26 cellular contexts compared by ENCODE assay signal in genomic region chr20:33065785-33066184, GRCh38. TPM values are rescaled to one million over a fixed set of nuclear protein-coding genes. Genes with fewer than 3 reads are reported as not detected.
"Had no signal": no experiment of that assay in that cellular context is flagged by ENCODE, and none has a peak within 500 bp of the region (broad histone marks: within the 10 kb centered on the region; RNA-seq: fewer than 3 reads in every experiment).

No MANE protein-coding gene starts in this region.

- H3K4me3 ChIP-seq: Peyer's patch, SK-N-MC had no signal

- H3K36me3 ChIP-seq: brain microvascular endothelial cell, Peyer's patch had no signal

- ATAC-seq: activated CD4-positive, alpha-beta T cell treated with anti-CD3 and anti-CD28 coated beads for 36 hours; activated CD8-positive, alpha-beta T cell treated with anti-CD3 and anti-CD28 coated beads for 36 hours; activated T-cell treated with anti-CD3 and anti-CD28 coated beads, Interleukin-2, amount 50 U/mL, for 72 hours had no signal

- H3K4me1 ChIP-seq: Peyer's patch had no signal

- DNase-seq: activated CD4-positive, alpha-beta T cell treated with anti-CD3 and anti-CD28 coated beads for 36 hours; activated CD4-positive, alpha-beta T cell treated with anti-CD3 and anti-CD28 coated beads, Interleukin-2, amount 50 U/mL, for 1 hour; activated CD8-positive, alpha-beta memory T cell treated with anti-CD3 and anti-CD28 coated beads, Interleukin-2, amount 50 U/mL, for 4 hours; activated CD8-positive, alpha-beta T cell treated with anti-CD3 and anti-CD28 coated beads for 36 hours; activated gamma-delta T cell treated with Interleukin-2 at 50 U/mL for 16 hours; activated naive CD4-positive, alpha-beta T cell treated with anti-CD3 and anti-CD28 coated beads, Interleukin-2, amount 10 ng/mL, durations not matched to agents 7 days and 5 days; activated naive CD8-positive, alpha-beta T cell treated with anti-CD3 and anti-CD28 coated beads for 36 hours; activated T-cell treated with anti-CD3 and anti-CD28 coated beads, Interleukin-2, amount 50 U/mL, for 72 hours; brain microvascular endothelial cell; KG1; NCI-H1048; NCI-H146; NCI-H187 treated with DMSO at 0.1 percent for 48 hours; NCI-H2081 treated with DMSO at 0.1 percent for 48 hours; NCI-H446; NCI-H524; Peyer's patch; SHP77 treated with DMSO at 0.1 percent for 48 hours; T-helper 1 cell had no signal

- H3K27ac ChIP-seq: brain microvascular endothelial cell, Peyer's patch, SK-N-MC, VCaP had no signal

- H3K27me3 ChIP-seq: brain microvascular endothelial cell, Peyer's patch had no signal

- H3K9me3 ChIP-seq: Peyer's patch had no signal

RNA-seq across cellular contexts. Expression of gene BPIFB3, which starts 12.1 kb away (rescaled TPM):
- total RNA-seq: activated CD4-positive, alpha-beta T cell treated with anti-CD3 and anti-CD28 coated beads for 36 hours; activated CD8-positive, alpha-beta T cell treated with anti-CD3 and anti-CD28 coated beads for 36 hours; activated naive CD8-positive, alpha-beta T cell treated with anti-CD3 and anti-CD28 coated beads for 36 hours; activated T-cell treated with anti-CD3 and anti-CD28 coated beads, Interleukin-2, amount 50 U/mL, for 72 hours; activated T-helper 2 cell treated with anti-CD3 and anti-CD28 coated beads, Interferon-gamma antibody, Interleukin-2, Interleukin-4, amounts not matched to agents 10 μg/mL and 5 μg/mL and 100 μg/mL, durations not matched to agents 14 hours and 24 hours and 36 hours; LHCN-M2; M059J; Peyer's patch; T-helper 2 cell treated with Interferon-gamma antibody and Interleukin-4, amounts not matched to agents 100 ng/mL and 5 ng/mL, for 36 hours had no signal
- polyA plus RNA-seq: adipose tissue had no signal

RNA-seq across cellular contexts. Expression of gene BPIFB4, which starts 13.7 kb away (rescaled TPM):
- total RNA-seq: activated CD4-positive, alpha-beta T cell treated with anti-CD3 and anti-CD28 coated beads for 36 hours; activated CD8-positive, alpha-beta T cell treated with anti-CD3 and anti-CD28 coated beads for 36 hours; activated naive CD8-positive, alpha-beta T cell treated with anti-CD3 and anti-CD28 coated beads for 36 hours; activated T-cell treated with anti-CD3 and anti-CD28 coated beads, Interleukin-2, amount 50 U/mL, for 72 hours; activated T-helper 2 cell treated with anti-CD3 and anti-CD28 coated beads, Interferon-gamma antibody, Interleukin-2, Interleukin-4, amounts not matched to agents 10 μg/mL and 5 μg/mL and 100 μg/mL, durations not matched to agents 14 hours and 24 hours and 36 hours; LHCN-M2; M059J; Peyer's patch; T-helper 2 cell treated with Interferon-gamma antibody and Interleukin-4, amounts not matched to agents 100 ng/mL and 5 ng/mL, for 36 hours had no signal

RNA-seq across cellular contexts. Expression of gene BPIFB6, which starts 34.3 kb away (rescaled TPM):
- total RNA-seq: activated CD4-positive, alpha-beta T cell treated with anti-CD3 and anti-CD28 coated beads for 36 hours; activated CD8-positive, alpha-beta T cell treated with anti-CD3 and anti-CD28 coated beads for 36 hours; activated naive CD8-positive, alpha-beta T cell treated with anti-CD3 and anti-CD28 coated beads for 36 hours; activated T-cell treated with anti-CD3 and anti-CD28 coated beads, Interleukin-2, amount 50 U/mL, for 72 hours; activated T-helper 2 cell treated with anti-CD3 and anti-CD28 coated beads, Interferon-gamma antibody, Interleukin-2, Interleukin-4, amounts not matched to agents 10 μg/mL and 5 μg/mL and 100 μg/mL, durations not matched to agents 14 hours and 24 hours and 36 hours; LHCN-M2; M059J; Peyer's patch; T-helper 2 cell treated with Interferon-gamma antibody and Interleukin-4, amounts not matched to agents 100 ng/mL and 5 ng/mL, for 36 hours had no signal
- polyA plus RNA-seq: adipose tissue had no signal

RNA-seq across cellular contexts. Expression of gene BPIFB2, which starts 58.3 kb away (rescaled TPM):
- total RNA-seq: activated CD4-positive, alpha-beta T cell treated with anti-CD3 and anti-CD28 coated beads for 36 hours; activated CD8-positive, alpha-beta T cell treated with anti-CD3 and anti-CD28 coated beads for 36 hours; activated naive CD8-positive, alpha-beta T cell treated with anti-CD3 and anti-CD28 coated beads for 36 hours; activated T-cell treated with anti-CD3 and anti-CD28 coated beads, Interleukin-2, amount 50 U/mL, for 72 hours; activated T-helper 2 cell treated with anti-CD3 and anti-CD28 coated beads, Interferon-gamma antibody, Interleukin-2, Interleukin-4, amounts not matched to agents 10 μg/mL and 5 μg/mL and 100 μg/mL, durations not matched to agents 14 hours and 24 hours and 36 hours; LHCN-M2; M059J; Peyer's patch; T-helper 2 cell treated with Interferon-gamma antibody and Interleukin-4, amounts not matched to agents 100 ng/mL and 5 ng/mL, for 36 hours had no signal
- polyA plus RNA-seq: adipose tissue had no signal
